Comparison of ENCODE assay signal across 1 cellular context in the genomic region with DNA sequence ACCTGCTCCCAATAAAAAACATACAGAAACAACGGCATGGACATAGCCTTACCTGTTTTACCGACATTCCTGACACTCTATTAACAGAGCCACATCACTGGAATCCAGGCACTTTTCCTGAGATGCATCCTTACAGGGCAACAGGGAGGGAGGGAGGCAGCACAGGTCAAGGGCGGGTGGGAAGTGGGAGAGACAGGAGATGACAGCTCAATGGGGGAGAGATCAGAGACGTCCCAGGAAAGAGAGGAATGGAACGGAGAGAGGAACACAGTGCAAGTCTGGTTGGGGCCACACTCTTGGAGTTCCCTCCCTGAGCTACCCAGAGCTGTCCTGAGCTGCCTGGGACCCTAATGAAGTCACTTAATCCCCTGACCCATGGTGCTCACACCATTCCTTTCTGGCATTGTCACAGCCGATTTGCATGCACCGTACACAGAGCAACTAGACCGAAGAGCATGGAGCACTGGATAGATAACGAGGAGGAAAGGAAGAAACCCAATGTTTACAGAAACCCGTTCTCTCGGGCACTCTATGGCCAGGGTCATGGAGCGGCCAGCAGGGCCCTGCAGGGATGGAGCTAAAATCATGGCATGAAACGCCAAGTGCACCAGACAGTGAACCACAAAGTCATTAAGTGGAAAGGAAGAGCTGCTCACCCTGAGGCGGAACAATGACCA.
TF ChIP-seq lines count a peak whose summit lies in the region.

No MANE protein-coding gene starts in this region.

TF ChIP-seq in HepG2, 621 proteins besides CTCF, POLR2A, EP300 and RAD21 (continued from another document):
- TF ChIP-seq, protein P1, sequence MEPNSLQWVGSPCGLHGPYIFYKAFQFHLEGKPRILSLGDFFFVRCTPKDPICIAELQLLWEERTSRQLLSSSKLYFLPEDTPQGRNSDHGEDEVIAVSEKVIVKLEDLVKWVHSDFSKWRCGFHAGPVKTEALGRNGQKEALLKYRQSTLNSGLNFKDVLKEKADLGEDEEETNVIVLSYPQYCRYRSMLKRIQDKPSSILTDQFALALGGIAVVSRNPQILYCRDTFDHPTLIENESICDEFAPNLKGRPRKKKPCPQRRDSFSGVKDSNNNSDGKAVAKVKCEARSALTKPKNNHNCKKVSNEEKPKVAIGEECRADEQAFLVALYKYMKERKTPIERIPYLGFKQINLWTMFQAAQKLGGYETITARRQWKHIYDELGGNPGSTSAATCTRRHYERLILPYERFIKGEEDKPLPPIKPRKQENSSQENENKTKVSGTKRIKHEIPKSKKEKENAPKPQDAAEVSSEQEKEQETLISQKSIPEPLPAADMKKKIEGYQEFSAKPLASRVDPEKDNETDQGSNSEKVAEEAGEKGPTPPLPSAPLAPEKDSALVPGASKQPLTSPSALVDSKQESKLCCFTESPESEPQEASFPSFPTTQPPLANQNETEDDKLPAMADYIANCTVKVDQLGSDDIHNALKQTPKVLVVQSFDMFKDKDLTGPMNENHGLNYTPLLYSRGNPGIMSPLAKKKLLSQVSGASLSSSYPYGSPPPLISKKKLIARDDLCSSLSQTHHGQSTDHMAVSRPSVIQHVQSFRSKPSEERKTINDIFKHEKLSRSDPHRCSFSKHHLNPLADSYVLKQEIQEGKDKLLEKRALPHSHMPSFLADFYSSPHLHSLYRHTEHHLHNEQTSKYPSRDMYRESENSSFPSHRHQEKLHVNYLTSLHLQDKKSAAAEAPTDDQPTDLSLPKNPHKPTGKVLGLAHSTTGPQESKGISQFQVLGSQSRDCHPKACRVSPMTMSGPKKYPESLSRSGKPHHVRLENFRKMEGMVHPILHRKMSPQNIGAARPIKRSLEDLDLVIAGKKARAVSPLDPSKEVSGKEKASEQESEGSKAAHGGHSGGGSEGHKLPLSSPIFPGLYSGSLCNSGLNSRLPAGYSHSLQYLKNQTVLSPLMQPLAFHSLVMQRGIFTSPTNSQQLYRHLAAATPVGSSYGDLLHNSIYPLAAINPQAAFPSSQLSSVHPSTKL (CRISPR knock-in tag; IDR thresholded peaks at IDR 0.05): 0 out of 2 replicates have a peak, but pooled peaks have one; percentile 10
- TF ChIP-seq UBTF (CRISPR knock-in tag; IDR thresholded peaks at IDR 0.05) (no peak), FOXJ3 (CRISPR knock-in tag; IDR thresholded peaks at IDR 0.05; ENCODE audit: borderline replicate concordance) (no peak), ZNF263 (CRISPR knock-in tag; IDR thresholded peaks at IDR 0.05) (peak; percentile 50; the same call in 1 of the 2 replicates), RXRA (CRISPR knock-in tag; IDR thresholded peaks at IDR 0.05) (0 out of 2 replicates have a peak, but pooled peaks have one; percentile 33), HNF4A (CRISPR knock-in tag; IDR thresholded peaks at IDR 0.05) (0 out of 2 replicates have a peak, but pooled peaks have one; percentile 17), ZMAT3 (CRISPR knock-in tag; conservative IDR thresholded peaks at IDR 0.05) (no peak)
- TF ChIP-seq, protein P2, sequence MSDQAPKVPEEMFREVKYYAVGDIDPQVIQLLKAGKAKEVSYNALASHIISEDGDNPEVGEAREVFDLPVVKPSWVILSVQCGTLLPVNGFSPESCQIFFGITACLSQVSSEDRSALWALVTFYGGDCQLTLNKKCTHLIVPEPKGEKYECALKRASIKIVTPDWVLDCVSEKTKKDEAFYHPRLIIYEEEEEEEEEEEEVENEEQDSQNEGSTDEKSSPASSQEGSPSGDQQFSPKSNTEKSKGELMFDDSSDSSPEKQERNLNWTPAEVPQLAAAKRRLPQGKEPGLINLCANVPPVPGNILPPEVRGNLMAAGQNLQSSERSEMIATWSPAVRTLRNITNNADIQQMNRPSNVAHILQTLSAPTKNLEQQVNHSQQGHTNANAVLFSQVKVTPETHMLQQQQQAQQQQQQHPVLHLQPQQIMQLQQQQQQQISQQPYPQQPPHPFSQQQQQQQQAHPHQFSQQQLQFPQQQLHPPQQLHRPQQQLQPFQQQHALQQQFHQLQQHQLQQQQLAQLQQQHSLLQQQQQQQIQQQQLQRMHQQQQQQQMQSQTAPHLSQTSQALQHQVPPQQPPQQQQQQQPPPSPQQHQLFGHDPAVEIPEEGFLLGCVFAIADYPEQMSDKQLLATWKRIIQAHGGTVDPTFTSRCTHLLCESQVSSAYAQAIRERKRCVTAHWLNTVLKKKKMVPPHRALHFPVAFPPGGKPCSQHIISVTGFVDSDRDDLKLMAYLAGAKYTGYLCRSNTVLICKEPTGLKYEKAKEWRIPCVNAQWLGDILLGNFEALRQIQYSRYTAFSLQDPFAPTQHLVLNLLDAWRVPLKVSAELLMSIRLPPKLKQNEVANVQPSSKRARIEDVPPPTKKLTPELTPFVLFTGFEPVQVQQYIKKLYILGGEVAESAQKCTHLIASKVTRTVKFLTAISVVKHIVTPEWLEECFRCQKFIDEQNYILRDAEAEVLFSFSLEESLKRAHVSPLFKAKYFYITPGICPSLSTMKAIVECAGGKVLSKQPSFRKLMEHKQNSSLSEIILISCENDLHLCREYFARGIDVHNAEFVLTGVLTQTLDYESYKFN (CRISPR knock-in tag; conservative IDR thresholded peaks at IDR 0.05): peak; percentile 65
- TF ChIP-seq, protein P3, sequence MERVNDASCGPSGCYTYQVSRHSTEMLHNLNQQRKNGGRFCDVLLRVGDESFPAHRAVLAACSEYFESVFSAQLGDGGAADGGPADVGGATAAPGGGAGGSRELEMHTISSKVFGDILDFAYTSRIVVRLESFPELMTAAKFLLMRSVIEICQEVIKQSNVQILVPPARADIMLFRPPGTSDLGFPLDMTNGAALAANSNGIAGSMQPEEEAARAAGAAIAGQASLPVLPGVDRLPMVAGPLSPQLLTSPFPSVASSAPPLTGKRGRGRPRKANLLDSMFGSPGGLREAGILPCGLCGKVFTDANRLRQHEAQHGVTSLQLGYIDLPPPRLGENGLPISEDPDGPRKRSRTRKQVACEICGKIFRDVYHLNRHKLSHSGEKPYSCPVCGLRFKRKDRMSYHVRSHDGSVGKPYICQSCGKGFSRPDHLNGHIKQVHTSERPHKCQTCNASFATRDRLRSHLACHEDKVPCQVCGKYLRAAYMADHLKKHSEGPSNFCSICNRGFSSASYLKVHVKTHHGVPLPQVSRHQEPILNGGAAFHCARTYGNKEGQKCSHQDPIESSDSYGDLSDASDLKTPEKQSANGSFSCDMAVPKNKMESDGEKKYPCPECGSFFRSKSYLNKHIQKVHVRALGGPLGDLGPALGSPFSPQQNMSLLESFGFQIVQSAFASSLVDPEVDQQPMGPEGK (CRISPR knock-in tag; IDR thresholded peaks at IDR 0.05): no peak
